ENCODE assay signal across 1 cellular context in the genomic region with DNA sequence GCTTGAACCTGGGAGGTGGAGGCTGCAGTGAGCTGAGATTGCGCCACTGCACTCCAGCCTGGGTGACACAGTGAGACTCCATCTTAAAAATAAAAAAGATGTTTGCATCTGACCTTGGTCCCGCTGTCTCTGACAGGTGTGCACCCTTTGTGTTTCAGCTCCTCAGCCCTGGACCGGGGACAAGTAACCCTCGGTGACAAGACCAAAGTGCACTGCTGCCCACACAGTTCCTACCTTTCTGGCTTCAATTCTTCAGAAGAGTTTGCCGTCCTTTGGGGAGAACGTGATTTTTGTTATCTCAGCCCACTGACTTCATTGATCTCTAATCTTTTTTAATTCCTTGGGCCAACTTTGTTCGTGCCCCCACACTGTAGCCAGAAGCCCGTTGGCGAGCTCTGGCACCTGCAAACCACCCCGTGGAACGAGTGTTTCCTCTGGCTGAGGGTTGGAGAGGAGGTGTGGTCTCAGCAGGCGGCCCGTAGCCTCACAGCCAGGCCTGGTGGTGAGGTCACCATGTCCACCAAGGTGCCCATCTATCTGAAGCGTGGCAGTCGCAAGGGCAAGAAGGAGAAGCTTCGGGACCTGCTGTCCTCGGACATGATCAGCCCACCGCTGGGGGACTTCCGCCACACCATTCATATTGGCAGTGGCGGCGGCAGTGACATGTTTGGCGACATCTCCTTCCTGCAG.
TF ChIP-seq lines count a peak whose summit lies in the region.

No MANE protein-coding gene starts in this region.

TF ChIP-seq in H1, 55 proteins besides CTCF, POLR2A, EP300 and RAD21:
- TF ChIP-seq BCL11A (IDR thresholded peaks at IDR 0.05; ENCODE audit: low read depth in 2 of 2, low read length in 2 of 2) (no peak), BRCA1 (IDR thresholded peaks at IDR 0.05; ENCODE audit: low read depth, low read length) (no peak), SAP30 (IDR thresholded peaks at IDR 0.05; ENCODE audit: insufficient read depth, insufficient replicate concordance, low read length) (no peak), ASH2L (IDR thresholded peaks at IDR 0.05; ENCODE audit: low read length) (no peak), YY1 (IDR thresholded peaks at IDR 0.05; ENCODE audit: low read depth, low read length) (no peak), POU5F1 (IDR thresholded peaks at IDR 0.05; ENCODE audit: low read depth, low read length) (no peak), RFX5 (IDR thresholded peaks at IDR 0.05; ENCODE audit: borderline replicate concordance, low read depth, low read length) (no peak), ZNF274 (IDR thresholded peaks at IDR 0.05; ENCODE audit: borderline replicate concordance, extremely low read depth, low read length) (no peak), SIN3A (conservative IDR thresholded peaks at IDR 0.05 in 1 of 2, IDR thresholded peaks at IDR 0.05 in 1 of 2; ENCODE audit: low read depth in 1 of 2, low read length in 2 of 2) (no peak), CTBP2 (IDR thresholded peaks at IDR 0.05; ENCODE audit: borderline replicate concordance, insufficient read depth, insufficient read length, low read length) (no peak)
